ENCODE assay signal across 2 cellular contexts in genomic region chr7:41877118-41877517, GRCh38.
TF ChIP-seq lines count a peak whose summit lies in the region.

No MANE protein-coding gene starts in this region.

TF ChIP-seq in GM23338, 12 proteins besides CTCF, POLR2A, EP300 and RAD21 (continued from another document):
- TF ChIP-seq REST (IDR thresholded peaks at IDR 0.05; ENCODE audit: unreplicated experiment): no peak
- no peak for TF ChIP-seq EZH2phosphoT487 (IDR thresholded peaks at IDR 0.05; ENCODE audit: unreplicated experiment)
- no peak for TF ChIP-seq ZNF462 (CRISPR knock-in tag; IDR thresholded peaks at IDR 0.05)
- no peak for TF ChIP-seq ETS1 (IDR thresholded peaks at IDR 0.05)
- TF ChIP-seq ZNF114 (CRISPR knock-in tag; IDR thresholded peaks at IDR 0.05): no peak
- no peak for TF ChIP-seq JUNB (IDR thresholded peaks at IDR 0.05; ENCODE audit: unreplicated experiment)
- TF ChIP-seq NANOG (IDR thresholded peaks at IDR 0.05; ENCODE audit: borderline replicate concordance): no peak
- no peak for TF ChIP-seq EZH2 (IDR thresholded peaks at IDR 0.05; ENCODE audit: low read depth, unreplicated experiment)
- no peak for TF ChIP-seq STAT1 (IDR thresholded peaks at IDR 0.05; ENCODE audit: unreplicated experiment)
- TF ChIP-seq CREB1 (CRISPR knock-in tag; IDR thresholded peaks at IDR 0.05; ENCODE audit: low read depth): no peak

TF ChIP-seq in HepG2, 621 proteins besides CTCF, POLR2A, EP300 and RAD21 (continued from another document):
- TF ChIP-seq GRHL1 (CRISPR knock-in tag; conservative IDR thresholded peaks at IDR 0.05) (no peak), MED1 (CRISPR knock-in tag; IDR thresholded peaks at IDR 0.05) (no peak), ZNF274 (CRISPR knock-in tag; IDR thresholded peaks at IDR 0.05) (no peak), ZNF251 (CRISPR knock-in tag; IDR thresholded peaks at IDR 0.05) (no peak), ZNF264 (CRISPR knock-in tag; IDR thresholded peaks at IDR 0.05) (no peak), EEA1 (CRISPR knock-in tag; IDR thresholded peaks at IDR 0.05; ENCODE audit: borderline replicate concordance) (no peak), ZBTB39 (CRISPR knock-in tag; IDR thresholded peaks at IDR 0.05) (no peak), HMGXB4 (CRISPR knock-in tag; IDR thresholded peaks at IDR 0.05; ENCODE audit: borderline replicate concordance in 1 of 2, low read depth in 1 of 2) (no peak), SMAD1 (CRISPR knock-in tag; IDR thresholded peaks at IDR 0.05; ENCODE audit: borderline replicate concordance, low read depth) (no peak), ZMAT5 (CRISPR knock-in tag; IDR thresholded peaks at IDR 0.05; ENCODE audit: borderline replicate concordance, low read depth) (no peak), BRCA1 (CRISPR knock-in tag; IDR thresholded peaks at IDR 0.05) (no peak)
